In the genomic region with DNA sequence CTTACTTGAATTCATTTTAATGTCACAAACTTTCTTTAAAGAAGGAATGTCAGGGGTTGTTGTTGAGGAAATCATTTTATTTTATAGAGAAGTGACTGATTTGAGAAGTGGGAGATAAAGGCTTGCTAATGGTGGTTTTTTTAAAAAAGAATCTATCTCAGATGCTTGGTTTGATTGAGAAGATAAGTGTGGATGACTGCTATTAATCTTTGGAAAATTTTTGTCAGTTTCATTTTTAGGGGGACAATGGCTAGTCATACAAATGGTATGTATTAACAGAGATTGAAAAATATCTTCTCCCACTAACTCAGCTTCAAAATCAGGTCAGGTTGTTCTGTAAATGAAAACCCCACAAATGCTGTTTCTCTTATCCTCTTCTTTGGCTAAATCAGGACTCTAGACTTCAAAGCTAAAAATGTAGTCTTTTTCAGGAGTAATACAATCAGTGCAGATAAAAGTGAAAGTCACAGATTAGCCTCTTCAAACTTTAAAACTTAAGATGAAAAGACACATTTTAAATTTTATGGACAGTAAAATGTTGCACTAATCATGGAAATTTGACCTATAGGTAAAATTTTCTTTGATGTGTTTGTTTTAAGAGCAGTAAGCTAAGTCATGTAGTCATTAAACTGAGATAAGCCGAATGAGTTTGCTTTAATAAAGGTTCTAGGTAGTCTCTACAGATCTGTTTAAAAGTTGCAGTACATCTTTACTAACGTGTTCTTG, we compare ENCODE assay signal across 26 cellular contexts.
"Had no signal": no experiment of that assay in that cellular context is flagged by ENCODE, and none has a peak within 500 bp of the region (broad histone marks: within the 10 kb centered on the region; RNA-seq: fewer than 3 reads in every experiment).

No MANE protein-coding gene starts in this region.

- H3K4me3 Mint-ChIP-seq: activated CD4-positive, alpha-beta T cell treated with anti-CD3 and anti-CD28 coated beads, Interleukin-2, amount 10 ng/mL, durations not matched to agents 7 days and 5 days; activated CD8-positive, alpha-beta T cell treated with anti-CD3 and anti-CD28 coated beads, Interleukin-2, amount 10 ng/mL, durations not matched to agents 7 days and 5 days; activated T-helper 17 cell treated with anti-CD3 and anti-CD28 coated beads, Interleukin-2, amount 50 U/mL, for 72 hours; nephron; T-cell; T-helper 2 cell treated with Interferon-gamma antibody and Interleukin-4, amounts not matched to agents 5 μg/mL and 100 μg/mL, for 36 hours had no signal

- H3K27me3 Mint-ChIP-seq: activated CD4-positive, alpha-beta T cell treated with anti-CD3 and anti-CD28 coated beads, Interleukin-2, amount 10 ng/mL, durations not matched to agents 7 days and 5 days; activated T-helper 17 cell treated with anti-CD3 and anti-CD28 coated beads, Interleukin-2, amount 50 U/mL, for 72 hours; T-cell had no signal

- H3K4me3 ChIP-seq: esophagus muscularis mucosa, heart right ventricle, left lung, lung, ovary, prostate gland, upper lobe of right lung had no signal

- H3K27ac ChIP-seq: esophagus muscularis mucosa, heart right ventricle, left lung, neutrophil, ovary, prostate gland, upper lobe of right lung, VCaP had no signal

- H3K9me3 ChIP-seq: esophagus muscularis mucosa, left lung, neutrophil, ovary, prostate gland, upper lobe of right lung had no signal

- DNase-seq: activated CD4-positive, alpha-beta T cell treated with anti-CD3 and anti-CD28 coated beads, Interleukin-2, amount 10 ng/mL, durations not matched to agents 7 days and 5 days; activated CD4-positive, CD25-positive, alpha-beta regulatory T cell treated with anti-CD3 and anti-CD28 coated beads, Interleukin-2, amount 50 U/mL, for 72 hours; activated CD8-positive, alpha-beta T cell treated with anti-CD3 and anti-CD28 coated beads, Interleukin-2, amount 10 ng/mL, durations not matched to agents 7 days and 5 days; activated T-cell treated with anti-CD3 and anti-CD28 coated beads, Interleukin-2, amount 50 U/mL, for 1 hour; aorta; brain microvascular endothelial cell; caudate nucleus; effector memory CD4-positive, alpha-beta T cell; heart right ventricle; kidney glomerular epithelial cell; left lung; ovary; stimulated activated CD4-positive, alpha-beta T cell treated with anti-CD3 and anti-CD28 coated beads, Interleukin-12 subunit alpha, Interleukin-12 subunit beta, amount 100 ng/mL, for 4 hours; stimulated activated CD4-positive, alpha-beta T cell treated with anti-CD3 and anti-CD28 coated beads, Interleukin-4, amount 100 ng/mL, for 4 hours; stimulated activated naive CD8-positive, alpha-beta T cell treated with anti-CD3 and anti-CD28 coated beads, Interleukin-15, Interleukin-2, amounts not matched to agents 100 U/mL and 50 U/mL, for 24 hours; T-cell; upper lobe of right lung had no signal

- H3K9me3 Mint-ChIP-seq: activated CD4-positive, alpha-beta T cell treated with anti-CD3 and anti-CD28 coated beads, Interleukin-2, amount 10 ng/mL, durations not matched to agents 7 days and 5 days had no signal

- H3K4me1 ChIP-seq: heart right ventricle, left lung, prostate gland, upper lobe of right lung had no signal

- H3K4me1 Mint-ChIP-seq: activated CD4-positive, alpha-beta T cell treated with anti-CD3 and anti-CD28 coated beads, Interleukin-2, amount 10 ng/mL, durations not matched to agents 7 days and 5 days; activated T-helper 17 cell treated with anti-CD3 and anti-CD28 coated beads, Interleukin-2, amount 50 U/mL, for 72 hours; T-cell had no signal

- H3K27me3 ChIP-seq: brain microvascular endothelial cell, esophagus muscularis mucosa, heart right ventricle, left lung, neutrophil, ovary, upper lobe of right lung had no signal

- H3K27ac Mint-ChIP-seq: activated CD4-positive, alpha-beta T cell treated with anti-CD3 and anti-CD28 coated beads, Interleukin-2, amount 10 ng/mL, durations not matched to agents 7 days and 5 days; activated CD8-positive, alpha-beta T cell treated with anti-CD3 and anti-CD28 coated beads, Interleukin-2, amount 10 ng/mL, durations not matched to agents 7 days and 5 days; activated naive CD4-positive, alpha-beta T cell treated with anti-CD3 and anti-CD28 coated beads, Interleukin-2, amount 50 U/mL, for 72 hours; activated T-helper 17 cell treated with anti-CD3 and anti-CD28 coated beads, Interleukin-2, amount 50 U/mL, for 72 hours; nephron; T-cell; T-helper 2 cell treated with Interferon-gamma antibody and Interleukin-4, amounts not matched to agents 5 μg/mL and 100 μg/mL, for 36 hours had no signal

- H3K36me3 Mint-ChIP-seq: activated naive CD4-positive, alpha-beta T cell treated with anti-CD3 and anti-CD28 coated beads, Interleukin-2, amount 50 U/mL, for 72 hours; T-cell had no signal

- H3K36me3 ChIP-seq: brain microvascular endothelial cell, esophagus muscularis mucosa, heart right ventricle, left lung, neutrophil, ovary, prostate gland, upper lobe of right lung had no signal
